7 cellular contexts compared by ENCODE assay signal in genomic region chr13:38539632-38540031, GRCh38.
"Had no signal": no experiment of that assay in that cellular context is flagged by ENCODE, and none has a peak within 500 bp of the region (broad histone marks: within the 10 kb centered on the region; RNA-seq: fewer than 3 reads in every experiment).

No MANE protein-coding gene starts in this region.

- DNase-seq: IMR-90, KBM-7, KG1 had no signal

- ATAC-seq: HepG2 had no signal

- H3K4me2 ChIP-seq: KMS-11 had no signal

- H3K27ac ChIP-seq: HL-60, KMS-11 had no signal

- H3K9ac ChIP-seq: KMS-11 had no signal

- FAIRE-seq: HepG2, HTR-8/SVneo had no signal
